Comparison of ENCODE assay signal across 15 cellular contexts in the genomic region with DNA sequence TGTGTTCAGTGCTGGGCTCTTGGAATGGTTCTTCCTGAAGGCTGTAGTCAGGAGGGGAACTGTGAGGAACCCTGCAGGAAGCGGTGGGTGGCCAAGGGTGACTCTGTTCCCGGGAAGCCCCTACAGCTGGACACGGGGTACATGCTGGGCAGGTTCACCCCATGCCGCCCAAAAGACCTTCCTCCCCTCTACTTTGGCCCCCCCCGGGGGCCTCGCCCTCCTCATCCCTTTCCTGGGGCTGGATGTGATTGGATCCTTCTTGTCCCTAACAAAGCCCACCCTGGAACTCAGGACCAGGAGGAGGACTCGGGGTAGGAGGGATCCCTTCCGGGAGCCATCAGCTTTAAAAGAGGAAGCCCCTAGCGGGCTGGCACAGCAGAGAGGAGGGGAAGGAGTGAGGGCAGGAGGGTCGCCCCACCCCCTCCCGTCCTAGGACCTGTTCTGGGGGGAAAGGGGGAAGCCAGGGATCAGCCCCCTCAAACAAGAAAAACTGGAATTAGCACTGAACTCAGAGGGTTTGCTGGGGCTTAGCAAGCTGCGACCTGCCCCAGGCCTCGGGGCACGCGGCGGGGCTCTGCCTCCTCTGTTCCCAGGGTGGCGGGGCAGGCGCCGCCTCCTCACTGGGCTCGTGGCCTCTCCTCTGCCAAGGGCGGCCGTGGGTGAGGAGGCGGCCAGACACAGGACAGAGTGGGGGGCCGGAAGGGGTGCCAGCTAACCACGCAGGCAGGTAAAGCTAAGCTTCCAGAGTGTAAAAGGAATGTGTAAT. TPM values are rescaled to one million over a fixed set of nuclear protein-coding genes. Genes with fewer than 3 reads are reported as not detected.
DNase-seq lines count a peak whose midpoint lies in the region; ATAC-seq and TF ChIP-seq lines count a peak whose summit lies in the region.
"Had no signal": no experiment of that assay in that cellular context is flagged by ENCODE, and none has a peak within 500 bp of the region (broad histone marks: within the 10 kb centered on the region; RNA-seq: fewer than 3 reads in every experiment).

No MANE protein-coding gene starts in this region.

- peak overlapping the region; percentile 82 for H2BK120ac ChIP-seq in trophoblast cell (ENCODE audit: insufficient read depth, low read length, poor library complexity)

- H2AK5ac ChIP-seq in trophoblast cell (ENCODE audit: low read length) = peak overlapping the region; percentile 21

- peak overlapping the region; percentile 85 for H3K4me3 Mint-ChIP-seq in Caco-2 (ENCODE audit: unreplicated experiment)
- H3K4me3 Mint-ChIP-seq in activated T-cell treated with anti-CD3 and anti-CD28 coated beads, Interleukin-2, amount 50 U/mL, for 24 hours = no peak overlapping the region
- H3K4me3 Mint-ChIP-seq: activated naive CD8-positive, alpha-beta T cell treated with anti-CD3 and anti-CD28 coated beads, Interleukin-2, amount 50 U/mL, for 24 hours; stimulated activated effector memory CD8-positive, alpha-beta T cell treated with anti-CD3 and anti-CD28 coated beads, Interleukin-12 subunit alpha, Interleukin-12 subunit beta, amount 100 ng/mL, for 72 hours; WTC11 had no signal

- H3K27me3 ChIP-seq in Caco-2 (replicated peaks; ENCODE audit: control insufficient read depth, insufficient read depth, low read length) = no peaks in the 10 kb centered on the region
- peaks cover 5% of the 10 kb centered on the region for H3K27me3 ChIP-seq in trophoblast cell (ENCODE audit: insufficient read depth, low read length)
- no peaks in the 10 kb centered on the region for H3K27me3 ChIP-seq in SJCRH30

- H3K36me3 ChIP-seq in Caco-2 (ENCODE audit: control insufficient read depth, insufficient read depth, low read length) (peaks cover 3% of the 10 kb centered on the region), trophoblast cell (ENCODE audit: control insufficient read depth in 1 of 2, insufficient read depth in 2 of 2, low read length in 2 of 2) (no peaks in the 10 kb centered on the region), SJCRH30 (no peaks in the 10 kb centered on the region)
- H3K36me3 ChIP-seq: HAP-1 had no signal

- peak overlapping the region; percentile 41 for H3K4ac ChIP-seq in trophoblast cell (ENCODE audit: low read depth, low read length)

- TF ChIP-seq CTCF in Caco-2 (IDR thresholded peaks at IDR 0.05; ENCODE audit: insufficient read depth in 1 of 2, low read depth in 1 of 2, low read length in 1 of 2, severe bottlenecking in 1 of 2, unreplicated experiment in 1 of 2) = no peak

- H3K4me1 ChIP-seq in Caco-2 (peaks cover 49% of the 10 kb centered on the region), trophoblast cell (ENCODE audit: control insufficient read depth in 1 of 2, insufficient read depth in 2 of 2, low read length in 2 of 2) (peaks cover 34 to 62% of the 10 kb centered on the region in 2 experiments), SJCRH30 (peaks cover 19% of the 10 kb centered on the region)

- no peak overlapping the region for H3K9ac ChIP-seq in trophoblast cell (ENCODE audit: low read length)

- H4K91ac ChIP-seq in trophoblast cell (ENCODE audit: low read depth, low read length) = peak overlapping the region; percentile 86

- peak overlapping the region; percentile 23 for H3K4me2 ChIP-seq in trophoblast cell (ENCODE audit: low read length)

- no peak overlapping the region for H2AFZ ChIP-seq in trophoblast cell (ENCODE audit: insufficient read depth, low read length, poor library complexity)

- peaks cover 47% of the 10 kb centered on the region for H3K36me3 Mint-ChIP-seq in Caco-2 (ENCODE audit: insufficient read depth, unreplicated experiment)
- H3K36me3 Mint-ChIP-seq in activated T-cell treated with anti-CD3 and anti-CD28 coated beads, Interleukin-2, amount 50 U/mL, for 24 hours (ENCODE audit: low read depth) = no peaks in the 10 kb centered on the region
- H3K36me3 Mint-ChIP-seq: stimulated activated effector memory CD8-positive, alpha-beta T cell treated with anti-CD3 and anti-CD28 coated beads, Interleukin-12 subunit alpha, Interleukin-12 subunit beta, amount 100 ng/mL, for 72 hours; WTC11 had no signal

- H4K12ac ChIP-seq in trophoblast cell (ENCODE audit: low read depth, low read length) = no peak overlapping the region

- intact Hi-C loops in Caco-2 (cut with micrococcal nuclease; ENCODE audit: unreplicated experiment) = loop anchor here (2.0 kb wide), 1 partner anchor 64 kb away; no protein-coding TSS in a partner anchor

- peaks cover 37% of the 10 kb centered on the region for H3K4me1 Mint-ChIP-seq in Caco-2 (ENCODE audit: low read depth, unreplicated experiment)
- peaks cover 3% of the 10 kb centered on the region for H3K4me1 Mint-ChIP-seq in activated T-cell treated with anti-CD3 and anti-CD28 coated beads, Interleukin-2, amount 50 U/mL, for 24 hours (ENCODE audit: low read depth)

- peak overlapping the region; percentile 16 for H3K18ac ChIP-seq in trophoblast cell (ENCODE audit: low read length)

- H4K8ac ChIP-seq in trophoblast cell (ENCODE audit: low read depth, low read length) = peak overlapping the region; percentile 59

- H3K79me2 ChIP-seq in trophoblast cell (ENCODE audit: control insufficient read depth, insufficient read depth, low read length, poor library complexity) = peaks cover 22% of the 10 kb centered on the region

- H3K14ac ChIP-seq in trophoblast cell (ENCODE audit: low read length) = peak overlapping the region; percentile 29

- H3K27ac Mint-ChIP-seq in Caco-2 (ENCODE audit: unreplicated experiment) = peak overlapping the region; percentile 45
- no peak overlapping the region for H3K27ac Mint-ChIP-seq in activated T-cell treated with anti-CD3 and anti-CD28 coated beads, Interleukin-2, amount 50 U/mL, for 24 hours
- H3K27ac Mint-ChIP-seq: activated naive CD8-positive, alpha-beta T cell treated with anti-CD3 and anti-CD28 coated beads, Interleukin-2, amount 50 U/mL, for 24 hours; stimulated activated effector memory CD8-positive, alpha-beta T cell treated with anti-CD3 and anti-CD28 coated beads, Interleukin-12 subunit alpha, Interleukin-12 subunit beta, amount 100 ng/mL, for 72 hours; WTC11 had no signal

- peak in 1 of 2 experiments; percentile 67 for DNase-seq in Caco-2
- DNase-seq in NCI-H526 treated with DMSO at 0.1 percent for 48 hours (lab: John Stamatoyannopoulos, UW) = peak; percentile 42
- no peak for DNase-seq in epithelial cell of prostate (ENCODE audit: low read depth, low spot score)
- DNase-seq in trophoblast cell = peak; percentile 78 to 81
- no peak for DNase-seq in SJCRH30
- no peak for DNase-seq in activated T-cell treated with anti-CD3 and anti-CD28 coated beads, Interleukin-2, amount 50 U/mL, for 24 hours
- no peak for DNase-seq in RKO (ENCODE audit: low spot score)
- DNase-seq: activated naive CD8-positive, alpha-beta T cell treated with anti-CD3 and anti-CD28 coated beads, Interleukin-2, amount 50 U/mL, for 24 hours; NCI-H1092; SHP77; stimulated activated CD4-positive, alpha-beta T cell treated with anti-CD3 and anti-CD28 coated beads, Interleukin-4, amount 100 ng/mL, for 1 hour had no signal

- CTCF ChIA-PET in Caco-2 (lab: Charles Lee) = interaction anchor here (0.5 to 2.3 kb wide), 6 partner anchors 14 to 173 kb away, joined by 3 to 7 read pairs (median 4); partner anchors contain the start of gene CEBPG

- no peaks in the 10 kb centered on the region for H3K9me3 Mint-ChIP-seq in Caco-2 (ENCODE audit: unreplicated experiment)
- no peaks in the 10 kb centered on the region for H3K9me3 Mint-ChIP-seq in activated T-cell treated with anti-CD3 and anti-CD28 coated beads, Interleukin-2, amount 50 U/mL, for 24 hours
- H3K9me3 Mint-ChIP-seq: activated naive CD8-positive, alpha-beta T cell treated with anti-CD3 and anti-CD28 coated beads, Interleukin-2, amount 50 U/mL, for 24 hours; stimulated activated effector memory CD8-positive, alpha-beta T cell treated with anti-CD3 and anti-CD28 coated beads, Interleukin-12 subunit alpha, Interleukin-12 subunit beta, amount 100 ng/mL, for 72 hours; WTC11 had no signal

- H2BK5ac ChIP-seq in trophoblast cell (ENCODE audit: low read depth, low read length, poor library complexity) = peak overlapping the region; percentile 70

- BruUV-seq in Caco-2 (replicated peaks; lab: Mats Ljungman, UMichigan) = no TSS peak

- POLR2A ChIA-PET in Caco-2 (lab: Charles Lee) = interaction anchor here (1.7 kb wide), 1 partner anchor 76 kb away, joined by 6 read pairs; no protein-coding TSS in a partner anchor

- H2BK12ac ChIP-seq in trophoblast cell (ENCODE audit: low read length) = peak overlapping the region; percentile 81

- no peak overlapping the region for H3K23ac ChIP-seq in trophoblast cell (ENCODE audit: low read length)

- H3K27me3 Mint-ChIP-seq in Caco-2 (ENCODE audit: insufficient read depth, unreplicated experiment) = no peaks in the 10 kb centered on the region
- peaks cover 56% of the 10 kb centered on the region for H3K27me3 Mint-ChIP-seq in activated T-cell treated with anti-CD3 and anti-CD28 coated beads, Interleukin-2, amount 50 U/mL, for 24 hours

- ATAC-seq in GM18868 (IDR thresholded peaks at IDR 0.05; ENCODE audit: unreplicated experiment) = no peak
- ATAC-seq: activated naive CD8-positive, alpha-beta T cell treated with anti-CD3 and anti-CD28 coated beads, Interleukin-2, amount 50 U/mL, for 24 hours; stimulated activated effector memory CD8-positive, alpha-beta T cell treated with anti-CD3 and anti-CD28 coated beads, Interleukin-12 subunit alpha, Interleukin-12 subunit beta, amount 100 ng/mL, for 72 hours; WTC11 had no signal

- H3K27ac ChIP-seq in epithelial cell of prostate (peak overlapping the region; percentile 24), trophoblast cell (ENCODE audit: low read depth, low read length) (peak overlapping the region; percentile 50), SJCRH30 (no peak overlapping the region)

- no peak overlapping the region for H3K4me3 ChIP-seq in Caco-2 (ENCODE audit: low read depth, low read length)
- H3K4me3 ChIP-seq in trophoblast cell (ENCODE audit: low read depth, low read length) = no peak overlapping the region
- H3K4me3 ChIP-seq in SJCRH30 = no peak overlapping the region
- H3K4me3 ChIP-seq: HAP-1 had no signal

- WGBS in trophoblast cell (ENCODE audit: extremely low coverage, insufficient coverage, insufficient read length) = no CpG with 5 or more reads among the region's 25 CpGs

- H3K9me3 ChIP-seq in Caco-2 (no peaks in the 10 kb centered on the region), trophoblast cell (ENCODE audit: insufficient read depth, low read depth, low read length) (peaks cover 2% of the 10 kb centered on the region), SJCRH30 (replicated peaks) (no peaks in the 10 kb centered on the region)
- H3K9me3 ChIP-seq: HAP-1 had no signal

- H3K79me1 ChIP-seq in trophoblast cell (ENCODE audit: low read length) = peaks cover 46% of the 10 kb centered on the region

RNA-seq across cellular contexts. Expression of gene CEBPA, which starts 4.0 kb away (rescaled TPM):
- total RNA-seq in Caco-2 (2022) = 97.9 and 110 TPM in 2 replicates
- polyA plus RNA-seq in trophoblast cell (2013) = 148 and 169 TPM in 2 replicates
- total RNA-seq in SJCRH30 (2014; rRNA removed; shearing (Covaris generic)) = 5.8 and 5.9 TPM in 2 replicates

Comparison
In these comparisons a context has a peak if more than half of its experiments do, and no peak if none do; other contexts are left out.
1. DNase-seq: peak in NCI-H526 treated with DMSO at 0.1 percent for 48 hours (single experiment) and trophoblast cell (2 of 2); none in epithelial cell of prostate (single experiment), SJCRH30 (0 of 2), activated T-cell treated with anti-CD3 and anti-CD28 coated beads, Interleukin-2, amount 50 U/mL, for 24 hours (single experiment) and RKO (single experiment).
2. RNA of gene CEBPA, which starts 4.0 kb away (total RNA-seq): 97.9 to 110 TPM in Caco-2; 5.8 to 5.9 TPM in SJCRH30; every median in the first group is over 10 times any median in the second.